34 cellular contexts compared by ENCODE assay signal in the genomic region with DNA sequence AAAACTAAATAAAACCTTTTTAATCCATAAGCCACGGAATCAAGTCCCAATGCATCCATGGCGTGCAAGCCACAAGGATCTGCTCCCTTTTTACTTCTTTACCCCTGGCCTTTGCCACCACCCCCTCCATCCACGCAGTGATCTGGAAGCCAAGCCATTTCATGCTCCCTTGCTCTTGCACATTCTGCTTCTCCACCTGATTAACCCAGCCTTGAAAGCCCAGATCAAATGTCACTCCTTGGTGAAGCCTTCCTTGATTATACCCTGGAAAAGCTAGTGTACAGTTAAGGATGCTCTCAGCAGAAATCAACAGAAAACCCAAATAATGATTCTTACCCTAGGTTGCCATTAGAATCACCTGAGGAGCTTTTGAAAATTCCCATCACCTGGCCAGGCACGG. TPM values are rescaled to one million over a fixed set of nuclear protein-coding genes. Genes with fewer than 3 reads are reported as not detected.
"Had no signal": no experiment of that assay in that cellular context is flagged by ENCODE, and none has a peak within 500 bp of the region (broad histone marks: within the 10 kb centered on the region; RNA-seq: fewer than 3 reads in every experiment).

No MANE protein-coding gene starts in this region.

- H3K27ac ChIP-seq: adrenal gland, PC-9, RWPE1 had no signal

- H3K36me3 ChIP-seq: adrenal gland, MG63 had no signal

- H3K4me2 ChIP-seq: PC-9 had no signal

- DNase-seq: activated CD4-positive, alpha-beta T cell treated with anti-CD3 and anti-CD28 coated beads, Interleukin-2, amount 10 ng/mL, durations not matched to agents 24 days and 14 days; activated CD4-positive, alpha-beta T cell treated with anti-CD3 and anti-CD28 coated beads, Interleukin-2, amount 50 U/mL, for 4 hours; activated CD8-positive, alpha-beta T cell treated with anti-CD3 and anti-CD28 coated beads, Interleukin-2, amount 10 ng/mL, durations not matched to agents 7 days and 5 days; activated gamma-delta T cell; activated naive CD4-positive, alpha-beta T cell treated with anti-CD3 and anti-CD28 coated beads for 36 hours; activated T-cell treated with anti-CD3 and anti-CD28 coated beads, Interleukin-2, amount 50 U/mL, for 24 hours; adrenal gland; anterior cingulate cortex; caudate nucleus; cerebellar nuclear complex; Kasumi-1; KBM-7; MG63; NCI-H1048; NCI-H1436 treated with DMSO at 0.1 percent for 48 hours; NCI-H1694 treated with DMSO at 0.1 percent for 48 hours; NCI-H2029; NCI-H345; NCI-H526; NCI-H748 treated with DMSO at 0.1 percent for 48 hours; NK-92 treated with Interleukin-12 subunit alpha and Interleukin-12 subunit beta, amount 100 ng/mL, for 24 hours; PC-9; SIG-M5; T-cell; T1000 had no signal

- H3K27me3 ChIP-seq: MG63 had no signal

- H3K9me3 ChIP-seq: adrenal gland, MG63 had no signal

- H3K4me3 ChIP-seq: adrenal gland, MG63, PC-9 had no signal

- H3K4me1 ChIP-seq: adrenal gland had no signal

- H2AFZ ChIP-seq: PC-9 had no signal

RNA-seq across cellular contexts. Expression of a gene that starts 9.9 kb away (rescaled TPM):
- total RNA-seq: activated CD4-positive, alpha-beta T cell treated with anti-CD3 and anti-CD28 coated beads, Interleukin-2, amount 10 ng/mL, durations not matched to agents 24 days and 14 days; activated CD8-positive, alpha-beta T cell treated with anti-CD3 and anti-CD28 coated beads, Interleukin-2, amount 10 ng/mL, durations not matched to agents 7 days and 5 days; activated naive CD4-positive, alpha-beta T cell treated with anti-CD3 and anti-CD28 coated beads for 36 hours; activated naive CD4-positive, alpha-beta T cell treated with anti-CD3 and anti-CD28 coated beads, Interleukin-2, amount 50 U/mL, for 72 hours; activated T-helper 2 cell treated with anti-CD3 and anti-CD28 coated beads, Interferon-gamma antibody, Interleukin-2, Interleukin-4, amounts not matched to agents 10 μg/mL and 5 μg/mL and 100 μg/mL, durations not matched to agents 14 hours and 24 hours and 36 hours; adrenal gland; bronchial epithelial cell; NCI-H460; OCI-LY7; PC-9; Right ventricle myocardium inferior; SK-MEL-5; T-cell; T-helper 2 cell treated with Interferon-gamma antibody and Interleukin-4, amounts not matched to agents 100 ng/mL and 5 ng/mL, for 36 hours had no signal

RNA-seq across cellular contexts. Expression of a gene that starts 25.3 kb away (rescaled TPM):
- total RNA-seq: NCI-H460, SK-MEL-5 had no signal
